1 cellular context compared by ENCODE assay signal in the genomic region with DNA sequence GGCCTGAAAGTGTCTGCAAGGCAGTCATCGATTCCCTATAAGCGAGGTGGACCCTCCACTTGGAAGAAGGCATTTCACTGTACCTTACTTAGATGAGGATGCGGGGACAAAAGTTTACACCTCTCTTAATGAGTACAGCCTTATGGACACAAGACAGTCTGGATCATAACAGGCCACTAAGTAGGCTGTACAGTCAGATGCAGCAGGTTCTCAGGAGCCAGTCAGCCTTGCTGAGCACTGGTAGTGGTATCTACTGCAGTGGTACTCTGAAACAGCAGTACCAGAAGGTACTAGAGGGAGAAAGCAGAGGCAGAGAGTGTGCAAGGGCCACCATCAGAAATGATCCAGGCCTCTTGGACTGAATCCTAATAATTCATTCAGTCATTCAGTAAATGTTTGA.
TF ChIP-seq lines count a peak whose summit lies in the region.

No MANE protein-coding gene starts in this region.

TF ChIP-seq in H1, 55 proteins besides CTCF, POLR2A, EP300 and RAD21:
- no peak for TF ChIP-seq KDM4A (IDR thresholded peaks at IDR 0.05; ENCODE audit: low read depth, low read length, severe bottlenecking)
- TF ChIP-seq POLR2AphosphoS5 (IDR thresholded peaks at IDR 0.05; ENCODE audit: low read depth, low read length): peak; percentile 40; the same call in 1 of the 2 replicates
TF ChIP-seq in H1: peak in this region for 1.
